Comparison of ENCODE assay signal across 9 cellular contexts in the genomic region with DNA sequence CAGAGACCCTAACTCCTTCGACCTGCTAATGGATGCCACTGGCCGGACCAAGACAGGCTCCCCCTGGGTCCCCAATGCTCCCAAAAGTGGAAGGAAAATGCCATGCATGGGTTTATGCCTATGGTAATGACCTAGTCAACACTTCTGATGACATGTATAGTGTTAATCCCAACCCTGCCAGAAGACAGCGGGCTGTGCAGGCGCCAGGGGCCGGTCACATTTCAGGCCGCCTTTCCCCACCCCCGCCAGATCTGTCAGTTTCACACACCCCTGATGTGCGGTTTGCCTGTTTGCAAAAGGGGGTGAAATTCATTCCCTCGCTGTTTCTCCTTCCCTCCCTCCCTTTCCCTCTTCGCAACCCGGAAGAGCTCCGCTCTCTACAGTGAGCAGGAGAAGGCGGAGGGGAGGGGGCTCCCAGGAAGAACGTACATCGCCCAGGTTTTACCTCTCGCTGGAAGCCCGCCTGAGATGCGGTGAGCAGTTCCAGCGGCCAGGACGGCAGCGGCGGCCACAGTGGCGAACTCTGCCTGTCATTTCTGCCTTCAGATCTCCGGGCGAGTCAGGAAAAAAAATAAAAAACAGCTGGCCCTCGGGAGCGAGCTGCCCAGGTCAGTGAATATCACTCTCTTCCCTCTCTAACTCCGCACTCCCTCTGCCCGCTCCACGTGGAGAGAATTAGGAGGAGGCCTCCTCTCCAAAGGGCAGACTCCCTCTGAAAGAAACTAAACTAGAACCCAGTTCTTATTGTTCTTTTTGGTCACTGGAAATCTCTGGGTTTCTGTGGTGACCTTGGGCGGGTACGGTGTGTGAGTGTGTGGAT. TPM values are rescaled to one million over a fixed set of nuclear protein-coding genes. Genes with fewer than 3 reads are reported as not detected.
A peak's percentile ranks its signal among the peaks of the same experiment; 100 is the strongest.
DNase-seq lines count a peak whose midpoint lies in the region; ATAC-seq and TF ChIP-seq lines count a peak whose summit lies in the region.
"Had no signal": no experiment of that assay in that cellular context is flagged by ENCODE, and none has a peak within 500 bp of the region (broad histone marks: within the 10 kb centered on the region; RNA-seq: fewer than 3 reads in every experiment).

No MANE protein-coding gene starts in this region.

- no peak for ATAC-seq in activated CD8-positive, alpha-beta memory T cell treated with anti-CD3 and anti-CD28 coated beads, Interleukin-2, amount 10 ng/mL, durations not matched to agents 7 days and 5 days
- peak; percentile 31 for ATAC-seq in activated CD8-positive, alpha-beta T cell treated with anti-CD3 and anti-CD28 coated beads for 36 hours
- no peak for ATAC-seq in GM18907 (IDR thresholded peaks at IDR 0.05; ENCODE audit: unreplicated experiment)
- ATAC-seq in PC-3, result no peak

- intact Hi-C loops in activated CD8-positive, alpha-beta T cell treated with anti-CD3 and anti-CD28 coated beads for 36 hours (cut with micrococcal nuclease), result loop anchor here (5.0 to 10.0 kb wide), 4 partner anchors 173 to 1257 kb away; no protein-coding TSS in a partner anchor
- intact Hi-C loops in tibial artery (cut with DNase I; ENCODE audit: low total_unique reads) (no loop called here), PC-3 (cut with micrococcal nuclease) (loop anchor here (5.0 kb wide), 1 partner anchor 168 kb away; no protein-coding TSS in a partner anchor)

- no peaks in the 10 kb centered on the region for H4K20me1 ChIP-seq in PC-3 (ENCODE audit: low read length)

- H3K4me3 ChIP-seq in tibial artery (peak overlapping the region; percentile 14 to 29), PC-3 (ENCODE audit: low read length) (no peak overlapping the region)
- H3K4me3 ChIP-seq: SK-N-MC had no signal

- H3K36me3 ChIP-seq in tibial artery (no peaks in the 10 kb centered on the region), PC-3 (ENCODE audit: low read depth, low read length) (no peaks in the 10 kb centered on the region)

- H3K27ac Mint-ChIP-seq in activated CD8-positive, alpha-beta memory T cell treated with anti-CD3 and anti-CD28 coated beads, Interleukin-2, amount 10 ng/mL, durations not matched to agents 7 days and 5 days, result no peak overlapping the region
- H3K27ac Mint-ChIP-seq in activated CD8-positive, alpha-beta T cell treated with anti-CD3 and anti-CD28 coated beads for 36 hours, result no peak overlapping the region

- H3K4me2 ChIP-seq in PC-3 (ENCODE audit: low read length), result no peak overlapping the region

- DNase-seq in activated CD8-positive, alpha-beta memory T cell treated with anti-CD3 and anti-CD28 coated beads, Interleukin-2, amount 10 ng/mL, durations not matched to agents 7 days and 5 days, result no peak
- no peak for DNase-seq in activated CD8-positive, alpha-beta memory T cell treated with anti-CD3 and anti-CD28 coated beads for 24 hours
- peak; percentile 59 for DNase-seq in activated CD8-positive, alpha-beta T cell treated with anti-CD3 and anti-CD28 coated beads for 36 hours
- DNase-seq in iPS-NIHi11 (ENCODE audit: low spot score), result peak; percentile 55
- DNase-seq in tibial artery, result no peak
- DNase-seq in erythroblast (lab: John Stamatoyannopoulos, UW), result no peak
- no peak for DNase-seq in PC-3

- peaks cover 6 to 99% of the 10 kb centered on the region in 2 donors for H3K27me3 ChIP-seq in tibial artery
- peaks cover 17% of the 10 kb centered on the region for H3K27me3 ChIP-seq in PC-3 (ENCODE audit: low read length)

- no peak for TF ChIP-seq POLR2A in erythroblast (IDR thresholded peaks at IDR 0.05; ENCODE audit: low read length)

- peak overlapping the region; percentile 35 for H3K4me3 Mint-ChIP-seq in activated CD8-positive, alpha-beta memory T cell treated with anti-CD3 and anti-CD28 coated beads, Interleukin-2, amount 10 ng/mL, durations not matched to agents 7 days and 5 days
- peak overlapping the region; percentile 51 for H3K4me3 Mint-ChIP-seq in activated CD8-positive, alpha-beta T cell treated with anti-CD3 and anti-CD28 coated beads for 36 hours

- POLR2A ChIA-PET in activated CD8-positive, alpha-beta T cell treated with anti-CD3 and anti-CD28 coated beads for 36 hours (lab: Charles Lee), result interaction anchor here (0.7 kb wide), 1 partner anchor 8 kb away, joined by 3 read pairs; no protein-coding TSS in a partner anchor
- POLR2A ChIA-PET in PC-3 (lab: Charles Lee; ENCODE audit: unreplicated experiment), result no interaction called here

- H3K27ac ChIP-seq in tibial artery, result no peak overlapping the region
- no peak overlapping the region for H3K27ac ChIP-seq in PC-3 (ENCODE audit: low read length)
- H3K27ac ChIP-seq: SK-N-MC had no signal

- BruUV-seq in PC-3 (replicated peaks; lab: Mats Ljungman, UMichigan), result no TSS peak

- CTCF ChIA-PET in activated CD8-positive, alpha-beta memory T cell treated with anti-CD3 and anti-CD28 coated beads, Interleukin-2, amount 10 ng/mL, durations not matched to agents 7 days and 5 days (lab: Charles Lee), result interaction anchor here (1.1 to 1.4 kb wide), 2 partner anchors 12 to 20 kb away, joined by 4 to 6 read pairs; no protein-coding TSS in a partner anchor
- CTCF ChIA-PET in activated CD8-positive, alpha-beta T cell treated with anti-CD3 and anti-CD28 coated beads for 36 hours (lab: Charles Lee), result interaction anchor here (1.2 kb wide), 1 partner anchor 12 kb away, joined by 3 read pairs; no protein-coding TSS in a partner anchor
- CTCF ChIA-PET in PC-3 (lab: Charles Lee), result no interaction called here

- peaks cover 3% of the 10 kb centered on the region for H3K36me3 Mint-ChIP-seq in activated CD8-positive, alpha-beta memory T cell treated with anti-CD3 and anti-CD28 coated beads, Interleukin-2, amount 10 ng/mL, durations not matched to agents 7 days and 5 days
- H3K36me3 Mint-ChIP-seq in activated CD8-positive, alpha-beta T cell treated with anti-CD3 and anti-CD28 coated beads for 36 hours (ENCODE audit: low read depth), result no peaks in the 10 kb centered on the region

- no peaks in the 10 kb centered on the region for H3K79me2 ChIP-seq in PC-3 (ENCODE audit: low read length)

- no peak for TF ChIP-seq CTCF in activated CD8-positive, alpha-beta T cell treated with anti-CD3 and anti-CD28 coated beads for 36 hours (IDR thresholded peaks at IDR 0.05)
- TF ChIP-seq CTCF in tibial artery (IDR thresholded peaks at IDR 0.05) (no peak), PC-3 (conservative IDR thresholded peaks at IDR 0.05; ENCODE audit: low read depth, low read length) (no peak)

- peaks cover 0 to 48% (median 29%) of the 10 kb centered on the region in 4 donors for H3K4me1 ChIP-seq in tibial artery
- H3K4me1 ChIP-seq in PC-3 (ENCODE audit: insufficient read depth, low read length), result no peaks in the 10 kb centered on the region

- no peaks in the 10 kb centered on the region for H3F3A ChIP-seq in PC-3 (ENCODE audit: low read length, unreplicated experiment)

- H3K9me3 ChIP-seq in tibial artery, result no peaks in the 10 kb centered on the region
- no peaks in the 10 kb centered on the region for H3K9me3 ChIP-seq in PC-3 (ENCODE audit: low read length)

- peaks cover 69% of the 10 kb centered on the region for H3K4me1 Mint-ChIP-seq in activated CD8-positive, alpha-beta memory T cell treated with anti-CD3 and anti-CD28 coated beads, Interleukin-2, amount 10 ng/mL, durations not matched to agents 7 days and 5 days
- H3K4me1 Mint-ChIP-seq in activated CD8-positive, alpha-beta T cell treated with anti-CD3 and anti-CD28 coated beads for 36 hours (ENCODE audit: low read depth), result peaks cover 64% of the 10 kb centered on the region

- no peaks in the 10 kb centered on the region for H3K9me2 ChIP-seq in PC-3 (replicated peaks; ENCODE audit: low read length)

- no peak overlapping the region for H3K9ac ChIP-seq in PC-3 (ENCODE audit: low read length)

- H3K9me3 Mint-ChIP-seq in activated CD8-positive, alpha-beta memory T cell treated with anti-CD3 and anti-CD28 coated beads, Interleukin-2, amount 10 ng/mL, durations not matched to agents 7 days and 5 days (ENCODE audit: low read depth), result no peaks in the 10 kb centered on the region
- no peaks in the 10 kb centered on the region for H3K9me3 Mint-ChIP-seq in activated CD8-positive, alpha-beta T cell treated with anti-CD3 and anti-CD28 coated beads for 36 hours

- H3K27me3 Mint-ChIP-seq in activated CD8-positive, alpha-beta memory T cell treated with anti-CD3 and anti-CD28 coated beads, Interleukin-2, amount 10 ng/mL, durations not matched to agents 7 days and 5 days, result peaks cover 90% of the 10 kb centered on the region
- H3K27me3 Mint-ChIP-seq in activated CD8-positive, alpha-beta T cell treated with anti-CD3 and anti-CD28 coated beads for 36 hours, result peaks cover 79% of the 10 kb centered on the region

- no peak overlapping the region for H2AFZ ChIP-seq in PC-3 (ENCODE audit: low read length)

RNA-seq across cellular contexts. Expression of gene GATA3, which starts 9.4 kb away (rescaled TPM):
- total RNA-seq in activated CD8-positive, alpha-beta memory T cell treated with anti-CD3 and anti-CD28 coated beads, Interleukin-2, amount 10 ng/mL, durations not matched to agents 7 days and 5 days, result 10 to 100 TPM; 61.5 to 83.4 TPM
- total RNA-seq in activated CD8-positive, alpha-beta T cell treated with anti-CD3 and anti-CD28 coated beads for 36 hours, result 10 to 100 TPM; 24.4 to 27.2 TPM
- total RNA-seq in PC-3 (2014; rRNA removed), result 2.6 and 3.6 TPM in 2 replicates

Comparison
In these comparisons a context has a peak if more than half of its experiments do, and no peak if none do; other contexts are left out.
1. DNase-seq: peak in activated CD8-positive, alpha-beta T cell treated with anti-CD3 and anti-CD28 coated beads for 36 hours (single experiment) and iPS-NIHi11 (single experiment); none in activated CD8-positive, alpha-beta memory T cell treated with anti-CD3 and anti-CD28 coated beads, Interleukin-2, amount 10 ng/mL, durations not matched to agents 7 days and 5 days (single experiment), activated CD8-positive, alpha-beta memory T cell treated with anti-CD3 and anti-CD28 coated beads for 24 hours (single experiment), tibial artery (0 of 2), erythroblast (0 of 2) and PC-3 (single experiment).